ENCODE assay signal across 8 cellular contexts in genomic region chr1:41918450-41919043, GRCh38. TPM values are rescaled to one million over a fixed set of nuclear protein-coding genes. Genes with fewer than 3 reads are reported as not detected.
DNase-seq lines count a peak whose midpoint lies in the region; ATAC-seq and TF ChIP-seq lines count a peak whose summit lies in the region.

Gene HIVEP3, minus strand, starts transcription at chr1:41918922.

- H3K9me3 ChIP-seq in gastroesophageal sphincter = no peaks in the 10 kb centered on the region
- H3K9me3 ChIP-seq in neuronal stem cell (replicated peaks in 1 of 2; ENCODE audit: control insufficient read depth in 2 of 2, insufficient read depth in 1 of 2, low read depth in 1 of 2, low read length in 2 of 2) = no peaks in the 10 kb centered on the region

- TF ChIP-seq POLR2A in gastroesophageal sphincter (IDR thresholded peaks at IDR 0.05) = no peak

- ATAC-seq in activated B cell treated with CpG ODN at 0.5 μM for 24 hours (ENCODE audit: low read depth) (no peak), gastroesophageal sphincter (no peak), GM18907 (IDR thresholded peaks at IDR 0.05; ENCODE audit: unreplicated experiment) (no peak)

- CTCF ChIA-PET in activated B cell treated with CpG ODN at 0.5 μM for 24 hours (lab: Charles Lee) = no interaction called here

- no peak within 1 kb of the TSS for H4K91ac ChIP-seq in neuronal stem cell (ENCODE audit: low read depth, low read length, poor library complexity)

- peaks cover 3 to 46% (median 3%) of the 10 kb centered on the region in 3 donors for H3K4me1 ChIP-seq in gastroesophageal sphincter
- peaks cover 15 to 26% of the 10 kb centered on the region in 2 donors for H3K4me1 ChIP-seq in neuronal stem cell (ENCODE audit: control insufficient read depth in 2 of 2, insufficient read depth in 1 of 2, low read depth in 1 of 2, low read length in 2 of 2)

- WGBS in gastroesophageal sphincter (ENCODE audit: low coverage in 1 of 2), 2 donors = 1 to 10% methylated on average over 9 to 15 of the region's 15 CpGs
- no CpG with 5 or more reads among the region's 15 CpGs for WGBS in neuronal stem cell (ENCODE audit: extremely low coverage in 2 of 2, insufficient read length in 2 of 2, insufficient replicate concordance in 1 of 2), 2 donors

- peak within 1 kb of the TSS; percentile 92 for H2AFZ ChIP-seq in neuronal stem cell (ENCODE audit: low read length)

- H3K27me3 ChIP-seq in gastroesophageal sphincter = no peaks in the 10 kb centered on the region
- peaks cover 0 to 31% (median 1%) of the 10 kb centered on the region in 3 experiments for H3K27me3 ChIP-seq in neuronal stem cell (ENCODE audit: control insufficient read depth in 3 of 3, insufficient read depth in 3 of 3, low read depth in 1 of 3, low read length in 3 of 3)

- no peak within 1 kb of the TSS for H4K8ac ChIP-seq in neuronal stem cell (ENCODE audit: low read depth, low read length)

- no peak within 1 kb of the TSS for H3K23ac ChIP-seq in neuronal stem cell (ENCODE audit: low read depth, low read length, poor library complexity)

- H3K79me1 ChIP-seq in neuronal stem cell (ENCODE audit: low read depth, low read length) = no peaks in the 10 kb centered on the region

- no peak within 1 kb of the TSS for H3K14ac ChIP-seq in neuronal stem cell (ENCODE audit: low read length)

- no peak within 1 kb of the TSS for H3K4ac ChIP-seq in neuronal stem cell (ENCODE audit: low read length)

- TF ChIP-seq CTCF in activated B cell treated with CpG ODN at 0.5 μM for 24 hours (IDR thresholded peaks at IDR 0.05) = no peak
- peak in 3 of 4 experiments; percentile 18 to 39 (median 29) for TF ChIP-seq CTCF in gastroesophageal sphincter (IDR thresholded peaks at IDR 0.05)

- H3K9ac ChIP-seq in neuronal stem cell (ENCODE audit: low read depth, low read length, poor library complexity) = peak within 1 kb of the TSS; percentile 85

- H2BK5ac ChIP-seq in neuronal stem cell (ENCODE audit: low read length) = no peak within 1 kb of the TSS

- no peaks in the 10 kb centered on the region for H3K9me3 Mint-ChIP-seq in activated B cell treated with CpG ODN at 0.5 μM for 24 hours

- H3K27ac ChIP-seq in gastroesophageal sphincter (peak within 1 kb of the TSS in 3 of 4 donors; percentile 29 to 68 (median 64)), neuronal stem cell (replicated peaks; ENCODE audit: low read length) (peak within 1 kb of the TSS; percentile 36)

- no peaks in the 10 kb centered on the region for H3K36me3 Mint-ChIP-seq in activated B cell treated with CpG ODN at 0.5 μM for 24 hours (ENCODE audit: low read depth)

- no peak within 1 kb of the TSS for H2AK5ac ChIP-seq in neuronal stem cell (ENCODE audit: low read depth, low read length)

- peak within 1 kb of the TSS; percentile 90 for H3K18ac ChIP-seq in neuronal stem cell (ENCODE audit: low read length)

- H3K4me3 Mint-ChIP-seq in activated B cell treated with CpG ODN at 0.5 μM for 24 hours = peak within 1 kb of the TSS; percentile 78

- intact Hi-C loops in activated B cell treated with CpG ODN at 0.5 μM for 24 hours (cut with micrococcal nuclease) = no loop called here

- H3K4me3 ChIP-seq in gastroesophageal sphincter = peak within 1 kb of the TSS; percentile 37 to 71
- H3K4me3 ChIP-seq in neuronal stem cell (ENCODE audit: low read length in 2 of 2) = peak within 1 kb of the TSS; percentile 49 to 88

- TF ChIP-seq EP300 in gastroesophageal sphincter (IDR thresholded peaks at IDR 0.05) = no peak

- peak; percentile 79 for DNase-seq in DMS114 treated with DMSO at 0.1 percent for 48 hours (lab: John Stamatoyannopoulos, UW; ENCODE audit: unreplicated experiment)
- DNase-seq in NCI-H1105 (lab: John Stamatoyannopoulos, UW) = peak; percentile 26
- no peak for DNase-seq in activated B cell treated with CpG ODN at 0.5 μM for 24 hours
- peak; percentile 51 for DNase-seq in neuronal stem cell (ENCODE audit: low spot score)
- DNase-seq in NCI-H1048 (lab: John Stamatoyannopoulos, UW) = no peak
- DNase-seq in Kasumi-1 (lab: John Stamatoyannopoulos, UW) = no peak

- no peak within 1 kb of the TSS for H3K27ac Mint-ChIP-seq in activated B cell treated with CpG ODN at 0.5 μM for 24 hours

- POLR2A ChIA-PET in activated B cell treated with CpG ODN at 0.5 μM for 24 hours (lab: Charles Lee) = interaction anchor here (1.0 kb wide), 1 partner anchor 27 kb away, joined by 3 read pairs; no protein-coding TSS in a partner anchor

- H2BK120ac ChIP-seq in neuronal stem cell (ENCODE audit: low read depth, low read length) = peak within 1 kb of the TSS; percentile 20

- peaks cover 28% of the 10 kb centered on the region for H3K4me1 Mint-ChIP-seq in activated B cell treated with CpG ODN at 0.5 μM for 24 hours

- no peak within 1 kb of the TSS for H2BK15ac ChIP-seq in neuronal stem cell (ENCODE audit: low read length)

- peaks cover 53% of the 10 kb centered on the region for H3K27me3 Mint-ChIP-seq in activated B cell treated with CpG ODN at 0.5 μM for 24 hours

- no peaks in the 10 kb centered on the region for H3K36me3 ChIP-seq in gastroesophageal sphincter
- H3K36me3 ChIP-seq in neuronal stem cell (replicated peaks in 1 of 2; ENCODE audit: control insufficient read depth in 2 of 2, insufficient read depth in 2 of 2, low read length in 2 of 2) = no peaks in the 10 kb centered on the region

- H3K4me2 ChIP-seq in neuronal stem cell (ENCODE audit: insufficient read depth, low read length, poor library complexity, severe bottlenecking) = peak within 1 kb of the TSS; percentile 85

- H2BK12ac ChIP-seq in neuronal stem cell (ENCODE audit: low read length) = no peak within 1 kb of the TSS

RNA-seq across cellular contexts. Expression of gene HIVEP3, which starts in this region (rescaled TPM):
- 12.6 and 14.4 TPM in 2 replicates for total RNA-seq in activated B cell treated with CpG ODN at 0.5 μM for 24 hours
- total RNA-seq in gastroesophageal sphincter = 1 to 10 TPM; 1.9 to 3.8 (median 2.8) TPM
- 1.8 TPM for polyA plus RNA-seq in neuronal stem cell (2013, experiment 1 of 2)
- 1.8 TPM for polyA plus RNA-seq in neuronal stem cell (2013, experiment 2 of 2)

Comparison
In these comparisons a context has a peak if more than half of its experiments do, and no peak if none do; other contexts are left out.
1. DNase-seq: peak in DMS114 treated with DMSO at 0.1 percent for 48 hours (single experiment), NCI-H1105 (single experiment) and neuronal stem cell (single experiment); none in activated B cell treated with CpG ODN at 0.5 μM for 24 hours (single experiment), NCI-H1048 (single experiment) and Kasumi-1 (0 of 2).